11 cellular contexts compared by ENCODE assay signal in genomic region chr6:119470893-119471542, GRCh38.
DNase-seq lines count a peak whose midpoint lies in the region; ATAC-seq and TF ChIP-seq lines count a peak whose summit lies in the region.
"Had no signal": no experiment of that assay in that cellular context is flagged by ENCODE, and none has a peak within 500 bp of the region (broad histone marks: within the 10 kb centered on the region; RNA-seq: fewer than 3 reads in every experiment).

No MANE protein-coding gene starts in this region.

- no peak for TF ChIP-seq CTCF in GM13976 (IDR thresholded peaks at IDR 0.05; ENCODE audit: borderline replicate concordance, control extremely low read depth, extremely low read depth, insufficient read depth, missing control alignments)

- H3K4me1 ChIP-seq in ACC112 (ENCODE audit: control insufficient read depth, insufficient read depth, low read length, unreplicated experiment) = peaks cover 5% of the 10 kb centered on the region

- DNase-seq in OCI-M1 (lab: John Stamatoyannopoulos, UW) (peak; percentile 54), GM13976 (ENCODE audit: low spot score) (no peak), NCI-H2029 treated with DMSO at 0.1 percent for 48 hours (lab: John Stamatoyannopoulos, UW) (no peak)
- no peak for DNase-seq in stimulated activated CD8-positive, alpha-beta memory T cell treated with anti-CD3 and anti-CD28 coated beads, Interleukin-4, amount 100 ng/mL, for 48 hours
- DNase-seq in NK-92 treated with Interleukin-12 subunit alpha and Interleukin-12 subunit beta, amount 100 ng/mL, for 24 hours (lab: John Stamatoyannopoulos, UW) = no peak
- DNase-seq: activated naive CD4-positive, alpha-beta T cell treated with anti-CD3 and anti-CD28 coated beads, Interleukin-2, amount 50 U/mL, for 16 hours; SHP77 had no signal

- H3K4me3 ChIP-seq in ACC112 (ENCODE audit: low read depth, low read length) = peak overlapping the region; percentile 47

- in situ Hi-C loops in GM13976 (cut with MboI; ENCODE audit: low sequenced_read_pairs, unreplicated experiment) = no loop called here

- H3K36me3 ChIP-seq in ACC112 (ENCODE audit: insufficient read depth, low read length) = no peaks in the 10 kb centered on the region

- peak overlapping the region; percentile 57 for H2AFZ ChIP-seq in ACC112 (ENCODE audit: low read length, unreplicated experiment)

- H3K27ac ChIP-seq in ACC112 (ENCODE audit: low read depth, low read length) = no peak overlapping the region

- ATAC-seq in GM18520 (IDR thresholded peaks at IDR 0.05; ENCODE audit: unreplicated experiment) (peak; percentile 73), HG02610 (IDR thresholded peaks at IDR 0.05; ENCODE audit: unreplicated experiment) (peak; percentile 59)
- ATAC-seq: sciatic nerve had no signal

- H3K79me2 ChIP-seq in ACC112 (ENCODE audit: control insufficient read depth, insufficient read depth, low read length, unreplicated experiment) = no peaks in the 10 kb centered on the region

- no peaks in the 10 kb centered on the region for H3K27me3 ChIP-seq in ACC112 (ENCODE audit: insufficient read depth, low read length)
